In genomic region chr17:46922804-46923635, GRCh38 we compare ENCODE assay signal across 1 cellular context.
TF ChIP-seq lines count a peak whose summit lies in the region.

Gene GOSR2 (plus strand): TSS chr17:46923160. CDS start chr17:46923193, 33 bp downstream.

TF ChIP-seq in HepG2, 621 proteins besides CTCF, POLR2A, EP300 and RAD21 (continued from another document and continues in another):
- TF ChIP-seq USF2 (IDR thresholded peaks at IDR 0.05; ENCODE audit: low read depth, low read length) (no peak; the same call in 1 of the 2 replicates), USF2 (CRISPR knock-in tag; IDR thresholded peaks at IDR 0.05; ENCODE audit: borderline replicate concordance) (no peak), RARG (CRISPR knock-in tag; IDR thresholded peaks at IDR 0.05; ENCODE audit: low read depth) (0 out of 2 replicates have a peak, but pooled peaks have one; percentile 89), ARNT (IDR thresholded peaks at IDR 0.05) (no peak), SP5 (CRISPR knock-in tag; IDR thresholded peaks at IDR 0.05; ENCODE audit: borderline replicate concordance, low read depth) (peak; percentile 73), ZNF550 (CRISPR knock-in tag; IDR thresholded peaks at IDR 0.05; ENCODE audit: borderline replicate concordance) (peak; percentile 94; the same call in 1 of the 2 replicates), ZNF33B (CRISPR knock-in tag; IDR thresholded peaks at IDR 0.05) (peak; percentile 74; the same call in 1 of the 2 replicates), NR2C2 (CRISPR knock-in tag; IDR thresholded peaks at IDR 0.05; ENCODE audit: borderline replicate concordance) (peak; percentile 90), NFYC (CRISPR knock-in tag; IDR thresholded peaks at IDR 0.05) (peak; percentile 39; the same call in 1 of the 2 replicates), ELF4 (CRISPR knock-in tag; IDR thresholded peaks at IDR 0.05; ENCODE audit: borderline replicate concordance) (peak; percentile 94), MIER3 (CRISPR knock-in tag; IDR thresholded peaks at IDR 0.05; ENCODE audit: borderline replicate concordance) (peak; percentile 82), DRAP1 (CRISPR knock-in tag; IDR thresholded peaks at IDR 0.05) (peak; percentile 82), ZNF607 (CRISPR knock-in tag; IDR thresholded peaks at IDR 0.05; ENCODE audit: borderline replicate concordance) (peak; percentile 86; the same call in 1 of the 2 replicates), NFKB2 (CRISPR knock-in tag; IDR thresholded peaks at IDR 0.05; ENCODE audit: borderline replicate concordance) (peak; percentile 96), SP2 (CRISPR knock-in tag; IDR thresholded peaks at IDR 0.05) (peak; percentile 77), CEBPZ (IDR thresholded peaks at IDR 0.05; ENCODE audit: low read length) (no peak), SIN3B (IDR thresholded peaks at IDR 0.05; ENCODE audit: low read length) (peak; percentile 83), ZNF644 (CRISPR knock-in tag; IDR thresholded peaks at IDR 0.05; ENCODE audit: low read depth) (peak; percentile 57; the same call in 1 of the 2 replicates), NFKBIZ (CRISPR knock-in tag; IDR thresholded peaks at IDR 0.05) (peak; percentile 73; the same call in 1 of the 2 replicates), HOXA7 (CRISPR knock-in tag; IDR thresholded peaks at IDR 0.05) (no peak), ZNF503 (CRISPR knock-in tag; IDR thresholded peaks at IDR 0.05) (peak; percentile 71; the same call in 1 of the 2 replicates), MBNL3 (CRISPR knock-in tag; conservative IDR thresholded peaks at IDR 0.05) (no peak), ZNF331 (CRISPR knock-in tag; IDR thresholded peaks at IDR 0.05) (peak; percentile 49), BORCS8-MEF2B (CRISPR knock-in tag; IDR thresholded peaks at IDR 0.05) (peak; percentile 97), ZNF143 (CRISPR knock-in tag; IDR thresholded peaks at IDR 0.05) (0 out of 2 replicates have a peak, but pooled peaks have one; percentile 37), FOXM1 (CRISPR knock-in tag; IDR thresholded peaks at IDR 0.05) (0 out of 2 replicates have a peak, but pooled peaks have one; percentile 13), U2AF2 (IDR thresholded peaks at IDR 0.05; ENCODE audit: low read depth, low read length) (no peak), RCOR2 (CRISPR knock-in tag; IDR thresholded peaks at IDR 0.05) (no peak), MIXL1 (CRISPR knock-in tag; IDR thresholded peaks at IDR 0.05) (peak; percentile 89; the same call in 1 of the 2 replicates), ZNF660 (CRISPR knock-in tag; IDR thresholded peaks at IDR 0.05; ENCODE audit: borderline replicate concordance, low read depth) (no peak), SALL2 (CRISPR knock-in tag; IDR thresholded peaks at IDR 0.05) (peak; percentile 67; the same call in 1 of the 2 replicates), ZNF17 (CRISPR knock-in tag; IDR thresholded peaks at IDR 0.05) (no peak), ETV6 (CRISPR knock-in tag; conservative IDR thresholded peaks at IDR 0.05) (peak; percentile 94), TRIM22 (IDR thresholded peaks at IDR 0.05) (no peak), ZSCAN20 (CRISPR knock-in tag; IDR thresholded peaks at IDR 0.05; ENCODE audit: borderline replicate concordance) (no peak), U2AF1 (optimal IDR thresholded peaks at IDR 0.05; ENCODE audit: low read depth, low read length) (peak; percentile 95), HIVEP1 (CRISPR knock-in tag; IDR thresholded peaks at IDR 0.05) (peak; percentile 88; the same call in 1 of the 2 replicates), PHB2 (IDR thresholded peaks at IDR 0.05; ENCODE audit: partially characterized antibody) (no peak), ZFP90 (CRISPR knock-in tag; IDR thresholded peaks at IDR 0.05; ENCODE audit: borderline replicate concordance) (peak; percentile 96)
- TF ChIP-seq, protein P1, sequence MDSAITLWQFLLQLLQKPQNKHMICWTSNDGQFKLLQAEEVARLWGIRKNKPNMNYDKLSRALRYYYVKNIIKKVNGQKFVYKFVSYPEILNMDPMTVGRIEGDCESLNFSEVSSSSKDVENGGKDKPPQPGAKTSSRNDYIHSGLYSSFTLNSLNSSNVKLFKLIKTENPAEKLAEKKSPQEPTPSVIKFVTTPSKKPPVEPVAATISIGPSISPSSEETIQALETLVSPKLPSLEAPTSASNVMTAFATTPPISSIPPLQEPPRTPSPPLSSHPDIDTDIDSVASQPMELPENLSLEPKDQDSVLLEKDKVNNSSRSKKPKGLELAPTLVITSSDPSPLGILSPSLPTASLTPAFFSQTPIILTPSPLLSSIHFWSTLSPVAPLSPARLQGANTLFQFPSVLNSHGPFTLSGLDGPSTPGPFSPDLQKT (CRISPR knock-in tag; IDR thresholded peaks at IDR 0.05; ENCODE audit: borderline replicate concordance): 0 out of 2 replicates have a peak, but pooled peaks have one; percentile 31
- TF ChIP-seq, protein P2, sequence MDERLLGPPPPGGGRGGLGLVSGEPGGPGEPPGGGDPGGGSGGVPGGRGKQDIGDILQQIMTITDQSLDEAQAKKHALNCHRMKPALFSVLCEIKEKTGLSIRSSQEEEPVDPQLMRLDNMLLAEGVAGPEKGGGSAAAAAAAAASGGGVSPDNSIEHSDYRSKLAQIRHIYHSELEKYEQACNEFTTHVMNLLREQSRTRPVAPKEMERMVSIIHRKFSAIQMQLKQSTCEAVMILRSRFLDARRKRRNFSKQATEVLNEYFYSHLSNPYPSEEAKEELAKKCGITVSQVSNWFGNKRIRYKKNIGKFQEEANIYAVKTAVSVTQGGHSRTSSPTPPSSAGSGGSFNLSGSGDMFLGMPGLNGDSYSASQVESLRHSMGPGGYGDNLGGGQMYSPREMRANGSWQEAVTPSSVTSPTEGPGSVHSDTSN (CRISPR knock-in tag; IDR thresholded peaks at IDR 0.05): no peak
- TF ChIP-seq, protein P3, sequence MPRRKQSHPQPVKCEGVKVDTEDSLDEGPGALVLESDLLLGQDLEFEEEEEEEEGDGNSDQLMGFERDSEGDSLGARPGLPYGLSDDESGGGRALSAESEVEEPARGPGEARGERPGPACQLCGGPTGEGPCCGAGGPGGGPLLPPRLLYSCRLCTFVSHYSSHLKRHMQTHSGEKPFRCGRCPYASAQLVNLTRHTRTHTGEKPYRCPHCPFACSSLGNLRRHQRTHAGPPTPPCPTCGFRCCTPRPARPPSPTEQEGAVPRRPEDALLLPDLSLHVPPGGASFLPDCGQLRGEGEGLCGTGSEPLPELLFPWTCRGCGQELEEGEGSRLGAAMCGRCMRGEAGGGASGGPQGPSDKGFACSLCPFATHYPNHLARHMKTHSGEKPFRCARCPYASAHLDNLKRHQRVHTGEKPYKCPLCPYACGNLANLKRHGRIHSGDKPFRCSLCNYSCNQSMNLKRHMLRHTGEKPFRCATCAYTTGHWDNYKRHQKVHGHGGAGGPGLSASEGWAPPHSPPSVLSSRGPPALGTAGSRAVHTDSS (CRISPR knock-in tag; conservative IDR thresholded peaks at IDR 0.05): no peak
- TF ChIP-seq, protein P4, sequence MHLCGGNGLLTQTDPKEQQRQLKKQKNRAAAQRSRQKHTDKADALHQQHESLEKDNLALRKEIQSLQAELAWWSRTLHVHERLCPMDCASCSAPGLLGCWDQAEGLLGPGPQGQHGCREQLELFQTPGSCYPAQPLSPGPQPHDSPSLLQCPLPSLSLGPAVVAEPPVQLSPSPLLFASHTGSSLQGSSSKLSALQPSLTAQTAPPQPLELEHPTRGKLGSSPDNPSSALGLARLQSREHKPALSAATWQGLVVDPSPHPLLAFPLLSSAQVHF (CRISPR knock-in tag; IDR thresholded peaks at IDR 0.05): no peak
- TF ChIP-seq, protein P5, sequence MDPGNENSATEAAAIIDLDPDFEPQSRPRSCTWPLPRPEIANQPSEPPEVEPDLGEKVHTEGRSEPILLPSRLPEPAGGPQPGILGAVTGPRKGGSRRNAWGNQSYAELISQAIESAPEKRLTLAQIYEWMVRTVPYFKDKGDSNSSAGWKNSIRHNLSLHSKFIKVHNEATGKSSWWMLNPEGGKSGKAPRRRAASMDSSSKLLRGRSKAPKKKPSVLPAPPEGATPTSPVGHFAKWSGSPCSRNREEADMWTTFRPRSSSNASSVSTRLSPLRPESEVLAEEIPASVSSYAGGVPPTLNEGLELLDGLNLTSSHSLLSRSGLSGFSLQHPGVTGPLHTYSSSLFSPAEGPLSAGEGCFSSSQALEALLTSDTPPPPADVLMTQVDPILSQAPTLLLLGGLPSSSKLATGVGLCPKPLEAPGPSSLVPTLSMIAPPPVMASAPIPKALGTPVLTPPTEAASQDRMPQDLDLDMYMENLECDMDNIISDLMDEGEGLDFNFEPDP (CRISPR knock-in tag; conservative IDR thresholded peaks at IDR 0.05): no peak
- TF ChIP-seq, protein P6, sequence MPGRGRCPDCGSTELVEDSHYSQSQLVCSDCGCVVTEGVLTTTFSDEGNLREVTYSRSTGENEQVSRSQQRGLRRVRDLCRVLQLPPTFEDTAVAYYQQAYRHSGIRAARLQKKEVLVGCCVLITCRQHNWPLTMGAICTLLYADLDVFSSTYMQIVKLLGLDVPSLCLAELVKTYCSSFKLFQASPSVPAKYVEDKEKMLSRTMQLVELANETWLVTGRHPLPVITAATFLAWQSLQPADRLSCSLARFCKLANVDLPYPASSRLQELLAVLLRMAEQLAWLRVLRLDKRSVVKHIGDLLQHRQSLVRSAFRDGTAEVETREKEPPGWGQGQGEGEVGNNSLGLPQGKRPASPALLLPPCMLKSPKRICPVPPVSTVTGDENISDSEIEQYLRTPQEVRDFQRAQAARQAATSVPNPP (CRISPR knock-in tag; IDR thresholded peaks at IDR 0.05): peak; percentile 95
- TF ChIP-seq, protein P7, sequence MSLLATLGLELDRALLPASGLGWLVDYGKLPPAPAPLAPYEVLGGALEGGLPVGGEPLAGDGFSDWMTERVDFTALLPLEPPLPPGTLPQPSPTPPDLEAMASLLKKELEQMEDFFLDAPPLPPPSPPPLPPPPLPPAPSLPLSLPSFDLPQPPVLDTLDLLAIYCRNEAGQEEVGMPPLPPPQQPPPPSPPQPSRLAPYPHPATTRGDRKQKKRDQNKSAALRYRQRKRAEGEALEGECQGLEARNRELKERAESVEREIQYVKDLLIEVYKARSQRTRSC (CRISPR knock-in tag; IDR thresholded peaks at IDR 0.05; ENCODE audit: low read depth): peak; percentile 78; the same call in 1 of the 2 replicates
